Comparison of ENCODE assay signal across 18 cellular contexts in the genomic region with DNA sequence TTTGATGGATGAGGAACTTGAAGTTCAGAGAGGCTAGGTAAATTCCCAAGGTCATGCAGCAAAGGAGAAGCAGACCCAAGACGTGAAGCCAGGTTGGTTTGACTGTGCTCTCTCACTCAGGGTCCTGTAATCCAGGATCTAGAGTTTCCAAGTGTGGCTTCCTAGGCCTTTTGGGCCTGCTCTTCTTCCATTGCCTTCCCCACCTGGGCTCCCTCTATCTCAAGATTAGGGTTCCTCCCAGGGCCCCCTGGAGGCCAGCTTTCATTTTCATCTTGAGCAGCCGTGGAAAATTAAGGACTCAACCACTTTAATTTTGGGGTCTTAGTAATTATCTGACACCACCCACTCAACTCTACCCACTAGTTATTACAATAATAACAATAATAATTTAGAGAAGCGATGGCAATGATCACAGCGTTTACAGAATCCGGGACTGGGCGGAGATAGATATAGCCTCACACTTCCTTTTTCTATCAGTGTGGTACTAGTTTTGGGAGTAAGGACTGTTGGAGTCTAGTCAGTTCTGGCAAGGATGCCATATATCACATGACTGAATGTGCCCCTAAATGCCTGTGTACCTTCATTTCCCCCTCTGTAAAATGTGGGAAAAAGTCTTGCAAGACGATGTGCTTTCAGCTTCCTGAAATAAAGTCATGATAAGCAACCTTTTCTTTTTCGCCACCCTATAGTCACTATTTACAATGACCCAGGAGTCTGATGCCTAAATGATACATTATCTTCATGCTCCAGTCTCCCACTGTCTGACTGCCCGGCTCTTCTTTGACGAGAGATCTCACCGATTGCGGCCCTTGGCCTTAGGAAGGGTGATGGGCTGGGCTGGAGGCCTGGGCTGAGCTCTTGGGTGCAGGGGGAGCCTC. TPM values are rescaled to one million over a fixed set of nuclear protein-coding genes. Genes with fewer than 3 reads are reported as not detected.
DNase-seq lines count a peak whose midpoint lies in the region; ATAC-seq and TF ChIP-seq lines count a peak whose summit lies in the region.
"Had no signal": no experiment of that assay in that cellular context is flagged by ENCODE, and none has a peak within 500 bp of the region (broad histone marks: within the 10 kb centered on the region; RNA-seq: fewer than 3 reads in every experiment).

No MANE protein-coding gene starts in this region.

- 70 to 92% methylated on average over 3 to 12 of the region's 12 CpGs for WGBS in endodermal cell (ENCODE audit: insufficient coverage in 1 of 2, insufficient read length in 1 of 2), 2 experiments
- WGBS in smooth muscle cell (ENCODE audit: low lambda C conversion rate): 77% methylated on average over 12 of the region's 12 CpGs

- no peaks in the 10 kb centered on the region for H3K36me3 Mint-ChIP-seq in endodermal cell (ENCODE audit: low read depth)
- no peaks in the 10 kb centered on the region for H3K36me3 Mint-ChIP-seq in CD8-positive, alpha-beta T cell

- H3K4me1 ChIP-seq in endodermal cell (ENCODE audit: control insufficient read depth, insufficient read depth, low read length): peaks cover 26% of the 10 kb centered on the region
- H3K4me1 ChIP-seq in smooth muscle cell (ENCODE audit: low read depth): peaks cover 31% of the 10 kb centered on the region
- H3K4me1 ChIP-seq in CD8-positive, alpha-beta T cell (ENCODE audit: insufficient read depth, low read length): no peaks in the 10 kb centered on the region

- TF ChIP-seq CTCF in RWPE1 (conservative IDR thresholded peaks at IDR 0.05; ENCODE audit: low read depth) (no peak), endodermal cell (conservative IDR thresholded peaks at IDR 0.05) (peak; percentile 61), smooth muscle cell (IDR thresholded peaks at IDR 0.05; ENCODE audit: borderline replicate concordance, insufficient read depth, poor library complexity, severe bottlenecking) (peak; percentile 3)
- no peak for TF ChIP-seq CTCF in CD8-positive, alpha-beta T cell (IDR thresholded peaks at IDR 0.05)

- POLR2A ChIA-PET in RWPE1 (lab: Yijun Ruan, JAX; ENCODE audit: low non-redundant PET): no interaction called here
- POLR2A ChIA-PET in CD8-positive, alpha-beta T cell (lab: Charles Lee): interaction anchor here (0.5 kb wide), 1 partner anchor 588 kb away, joined by 3 read pairs; no protein-coding TSS in a partner anchor

- ATAC-seq in CD8-positive, alpha-beta T cell: no peak
- no peak for ATAC-seq in GM19452 (IDR thresholded peaks at IDR 0.05; ENCODE audit: unreplicated experiment)
- no peak for ATAC-seq in HG02759 (IDR thresholded peaks at IDR 0.05; ENCODE audit: unreplicated experiment)
- ATAC-seq: gastroesophageal sphincter, GM12878 had no signal

- DNase-seq in DMS 273 (lab: John Stamatoyannopoulos, UW; ENCODE audit: unreplicated experiment) (peak; percentile 28), DMS 273 treated with DMSO at 0.1 percent for 48 hours (lab: John Stamatoyannopoulos, UW) (no peak), RWPE1 (ENCODE audit: low spot score) (no peak), endodermal cell (peak; percentile 57), smooth muscle cell (lab: John Stamatoyannopoulos, UW; ENCODE audit: unreplicated experiment) (no peak)
- DNase-seq in CD8-positive, alpha-beta T cell: no peak
- DNase-seq: activated B cell treated with CpG ODN at 0.5 μM for 24 hours; activated naive CD4-positive, alpha-beta T cell; CD4-positive, alpha-beta T cell; EL; HCEC 1CT; NCI-H1436; SW 1271 had no signal

- no peaks in the 10 kb centered on the region for H3K27me3 ChIP-seq in endodermal cell (ENCODE audit: control insufficient read depth, insufficient read depth, low read length, poor library complexity, severe bottlenecking)
- H3K27me3 ChIP-seq in smooth muscle cell (ENCODE audit: low read depth): no peaks in the 10 kb centered on the region
- H3K27me3 ChIP-seq in CD8-positive, alpha-beta T cell (ENCODE audit: insufficient read depth, low read length): no peaks in the 10 kb centered on the region
- H3K27me3 ChIP-seq: gastroesophageal sphincter had no signal

- no peak overlapping the region for H3K27ac Mint-ChIP-seq in endodermal cell
- no peak overlapping the region for H3K27ac Mint-ChIP-seq in CD8-positive, alpha-beta T cell
- H3K27ac Mint-ChIP-seq: activated B cell treated with CpG ODN at 0.5 μM for 24 hours; CD4-positive, alpha-beta T cell had no signal

- H3K27me3 Mint-ChIP-seq in endodermal cell (ENCODE audit: insufficient read depth): peaks cover 3% of the 10 kb centered on the region
- H3K27me3 Mint-ChIP-seq in CD8-positive, alpha-beta T cell (ENCODE audit: low read depth): peaks cover 5% of the 10 kb centered on the region
- H3K27me3 Mint-ChIP-seq: activated B cell treated with CpG ODN at 0.5 μM for 24 hours had no signal

- H3K4me3 Mint-ChIP-seq in endodermal cell: no peak overlapping the region
- H3K4me3 Mint-ChIP-seq in CD8-positive, alpha-beta T cell: no peak overlapping the region
- H3K4me3 Mint-ChIP-seq: activated B cell treated with CpG ODN at 0.5 μM for 24 hours; CD4-positive, alpha-beta T cell had no signal

- H3K9me3 ChIP-seq in endodermal cell (ENCODE audit: control insufficient read depth, low read length) (no peaks in the 10 kb centered on the region), smooth muscle cell (replicated peaks; ENCODE audit: low read depth) (no peaks in the 10 kb centered on the region)
- H3K9me3 ChIP-seq in CD8-positive, alpha-beta T cell (ENCODE audit: low read length): no peaks in the 10 kb centered on the region
- H3K9me3 ChIP-seq: gastroesophageal sphincter had no signal

- H3K4me3 ChIP-seq in endodermal cell (ENCODE audit: low read length): no peak overlapping the region
- H3K4me3 ChIP-seq in smooth muscle cell: no peak overlapping the region
- no peak overlapping the region for H3K4me3 ChIP-seq in CD8-positive, alpha-beta T cell (ENCODE audit: low read depth, low read length)
- H3K4me3 ChIP-seq: gastroesophageal sphincter, GM12878 had no signal

- H2AFZ ChIP-seq in smooth muscle cell (ENCODE audit: low read depth): peak overlapping the region; percentile 59

- intact Hi-C loops in CD8-positive, alpha-beta T cell (cut with DNase I, micrococcal nuclease): no loop called here

- H3K27ac ChIP-seq in RWPE1 (peak overlapping the region; percentile 93), endodermal cell (ENCODE audit: low read depth, low read length) (no peak overlapping the region), smooth muscle cell (ENCODE audit: low read depth) (peak overlapping the region; percentile 87)
- H3K27ac ChIP-seq in CD8-positive, alpha-beta T cell (ENCODE audit: low read depth, low read length): no peak overlapping the region
- H3K27ac ChIP-seq: 22Rv1, gastroesophageal sphincter had no signal

- H4K20me1 ChIP-seq in smooth muscle cell (ENCODE audit: low read depth): no peaks in the 10 kb centered on the region

- peaks cover 14% of the 10 kb centered on the region for H3F3A ChIP-seq in smooth muscle cell (ENCODE audit: low read depth)

- H3K36me3 ChIP-seq in endodermal cell (ENCODE audit: control insufficient read depth, insufficient read depth, low read length) (no peaks in the 10 kb centered on the region), smooth muscle cell (ENCODE audit: low read depth) (no peaks in the 10 kb centered on the region)
- no peaks in the 10 kb centered on the region for H3K36me3 ChIP-seq in CD8-positive, alpha-beta T cell (ENCODE audit: insufficient read depth, low read length)
- H3K36me3 ChIP-seq: gastroesophageal sphincter had no signal

- H3K4me2 ChIP-seq in smooth muscle cell: peak overlapping the region; percentile 56

- no peaks in the 10 kb centered on the region for H3K79me2 ChIP-seq in smooth muscle cell (ENCODE audit: low read depth)

- H3K9ac ChIP-seq in endodermal cell (ENCODE audit: extremely low read depth, low read length, poor library complexity, severe bottlenecking) (no peak overlapping the region), smooth muscle cell (ENCODE audit: low read depth) (peak overlapping the region; percentile 83)

- CTCF ChIA-PET in RWPE1 (lab: Yijun Ruan, JAX): interaction anchor here (2.7 kb wide), 1 partner anchor 181 kb away, joined by 17 read pairs; a partner anchor contains a TSS
- CTCF ChIA-PET in CD8-positive, alpha-beta T cell (lab: Charles Lee): interaction anchor here (1.0 to 2.3 kb wide), 5 partner anchors 9 to 181 kb away, joined by 3 to 8 read pairs (median 3); no protein-coding TSS in a partner anchor

- no peaks in the 10 kb centered on the region for H3K9me3 Mint-ChIP-seq in endodermal cell
- no peaks in the 10 kb centered on the region for H3K9me3 Mint-ChIP-seq in CD8-positive, alpha-beta T cell
- H3K9me3 Mint-ChIP-seq: activated B cell treated with CpG ODN at 0.5 μM for 24 hours; CD4-positive, alpha-beta T cell had no signal

- H3K4me1 Mint-ChIP-seq in endodermal cell: peaks cover 52% of the 10 kb centered on the region
- H3K4me1 Mint-ChIP-seq in CD8-positive, alpha-beta T cell (ENCODE audit: low read depth): no peaks in the 10 kb centered on the region
- H3K4me1 Mint-ChIP-seq: activated B cell treated with CpG ODN at 0.5 μM for 24 hours had no signal

RNA-seq across cellular contexts. Expression of a gene that starts 30.2 kb away (rescaled TPM):
- total RNA-seq in endodermal cell (10 to 100 TPM; 61.3 to 86.5 TPM), smooth muscle cell (37.0 and 44.8 TPM in 2 replicates)
- polyA plus RNA-seq in endodermal cell (2013, experiment 1 of 2): 76.3 TPM
- polyA plus RNA-seq in endodermal cell (2013, experiment 2 of 2): 65.0 TPM
- 52.7 and 59.8 TPM in 2 replicates for polyA plus RNA-seq in smooth muscle cell
- 1 to 10 TPM; 3.2 to 3.3 TPM for total RNA-seq in CD8-positive, alpha-beta T cell

Comparison
In these comparisons a context has a peak if more than half of its experiments do, and no peak if none do; other contexts are left out.
1. DNase-seq: peak in DMS 273 (single experiment) and endodermal cell (single experiment); none in DMS 273 treated with DMSO at 0.1 percent for 48 hours (single experiment), RWPE1 (single experiment), smooth muscle cell (single experiment) and CD8-positive, alpha-beta T cell (0 of 7).
2. H3K27ac ChIP-seq: peak in RWPE1 (single experiment) and smooth muscle cell (single experiment); none in endodermal cell (single experiment) and CD8-positive, alpha-beta T cell (single experiment).
3. CTCF ChIP-seq: peak in endodermal cell (single experiment) and smooth muscle cell (single experiment); none in RWPE1 (single experiment) and CD8-positive, alpha-beta T cell (single experiment).